In the genomic region with DNA sequence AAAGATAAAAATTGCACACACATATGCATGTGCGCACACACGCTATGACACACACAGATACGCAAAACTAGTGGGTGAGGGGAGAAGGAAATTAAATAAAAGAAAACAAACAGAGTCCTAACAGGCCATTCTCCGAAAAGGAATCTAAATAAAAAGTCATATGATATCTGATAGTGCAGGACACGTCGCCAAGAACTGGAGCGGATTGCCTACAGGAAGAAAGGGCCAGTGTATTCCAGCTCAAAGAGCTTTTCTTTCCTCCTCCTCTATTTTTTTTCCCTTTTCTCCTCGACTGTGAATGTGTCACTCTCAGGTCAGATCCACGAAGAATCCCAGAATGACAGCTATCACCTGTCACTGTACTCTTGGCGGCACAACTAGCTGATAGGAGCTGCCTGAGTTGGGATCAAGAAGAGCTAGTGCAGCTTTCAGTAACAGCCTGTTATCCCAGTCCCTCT, we compare ENCODE assay signal across 9 cellular contexts.
A peak's percentile ranks its signal among the peaks of the same experiment; 100 is the strongest.
DNase-seq lines count a peak whose midpoint lies in the region; ATAC-seq and TF ChIP-seq lines count a peak whose summit lies in the region.
"Had no signal": no experiment of that assay in that cellular context is flagged by ENCODE, and none has a peak within 500 bp of the region (broad histone marks: within the 10 kb centered on the region; RNA-seq: fewer than 3 reads in every experiment).

No MANE protein-coding gene starts in this region.

- no peak overlapping the region for H3K27ac ChIP-seq in osteoblast (ENCODE audit: low read depth, low read length)
- H3K27ac ChIP-seq in CD4-positive, alpha-beta memory T cell (ENCODE audit: low read depth, low read length), result no peak overlapping the region

- TF ChIP-seq CTCF in fibroblast of pulmonary artery (IDR thresholded peaks at IDR 0.05; ENCODE audit: low read length, missing control alignments) (no peak), osteoblast (IDR thresholded peaks at IDR 0.05; ENCODE audit: extremely low read depth, low read depth, low read length) (no peak)

- peaks cover 14% of the 10 kb centered on the region for H4K20me1 ChIP-seq in osteoblast (ENCODE audit: insufficient read depth, low read length)

- no peaks in the 10 kb centered on the region for H3K27me3 Mint-ChIP-seq in CD4-positive, alpha-beta memory T cell
- H3K27me3 Mint-ChIP-seq: activated T-cell treated with anti-CD3 and anti-CD28 coated beads, Interleukin-2, amount 50 U/mL, for 24 hours had no signal

- peaks cover 0 to 2% (median 0%) of the 10 kb centered on the region in 8 donors for H3K9me3 Mint-ChIP-seq in CD4-positive, alpha-beta memory T cell
- H3K9me3 Mint-ChIP-seq: activated T-cell treated with anti-CD3 and anti-CD28 coated beads, Interleukin-2, amount 50 U/mL, for 24 hours had no signal

- H3K4me3 ChIP-seq in fibroblast of pulmonary artery (replicated peaks; ENCODE audit: low read depth, low read length) (peak overlapping the region; percentile 6), osteoblast (ENCODE audit: insufficient read depth, low read length) (peak overlapping the region; percentile 27)
- no peak overlapping the region for H3K4me3 ChIP-seq in CD4-positive, alpha-beta memory T cell (ENCODE audit: low read length in 2 of 2)

- H3K36me3 Mint-ChIP-seq in CD4-positive, alpha-beta memory T cell, result no peaks in the 10 kb centered on the region

- no peaks in the 10 kb centered on the region for H3K27me3 ChIP-seq in osteoblast (ENCODE audit: insufficient read depth, low read length)
- H3K27me3 ChIP-seq in CD4-positive, alpha-beta memory T cell (ENCODE audit: insufficient read depth, low read length), result no peaks in the 10 kb centered on the region

- H3K4me1 Mint-ChIP-seq in CD4-positive, alpha-beta memory T cell, result peaks cover 5 to 10% (median 7%) of the 10 kb centered on the region in 4 donors

- H3K4me2 ChIP-seq in osteoblast (ENCODE audit: insufficient read depth, low read length), result peak overlapping the region; percentile 42

- intact Hi-C loops in CD4-positive, alpha-beta memory T cell (cut with micrococcal nuclease), result no loop called here

- DNase-seq in COLO829 (ENCODE audit: low spot score) (peak; percentile 79), NCI-H345 (lab: John Stamatoyannopoulos, UW) (peak; percentile 23), fibroblast of pulmonary artery (ENCODE audit: low read depth) (peak; percentile 39), osteoblast (ENCODE audit: insufficient read length, low spot score, missing footprints) (no peak), activated gamma-delta T cell (lab: John Stamatoyannopoulos, UW) (no peak)
- DNase-seq in CD4-positive, alpha-beta memory T cell, result no peak
- DNase-seq: activated T-cell treated with anti-CD3 and anti-CD28 coated beads, Interleukin-2, amount 50 U/mL, for 24 hours had no signal

- no peaks in the 10 kb centered on the region for H3K9me3 ChIP-seq in osteoblast (ENCODE audit: low read depth, low read length)
- H3K9me3 ChIP-seq in CD4-positive, alpha-beta memory T cell (ENCODE audit: control insufficient read depth in 1 of 2, low read length in 2 of 2), result no peaks in the 10 kb centered on the region

- H2AFZ ChIP-seq in osteoblast (ENCODE audit: low read length), result no peak overlapping the region

- ATAC-seq in HG03095 (IDR thresholded peaks at IDR 0.05; ENCODE audit: unreplicated experiment), result no peak
- no peak for ATAC-seq in HG02588 (IDR thresholded peaks at IDR 0.05; ENCODE audit: unreplicated experiment)

- POLR2A ChIA-PET in CD4-positive, alpha-beta memory T cell (lab: Charles Lee; ENCODE audit: partially characterized antibody), result no interaction called here

- H3K27ac Mint-ChIP-seq in CD4-positive, alpha-beta memory T cell, result no peak overlapping the region
- H3K27ac Mint-ChIP-seq: activated T-cell treated with anti-CD3 and anti-CD28 coated beads, Interleukin-2, amount 50 U/mL, for 24 hours had no signal

- peaks cover 6% of the 10 kb centered on the region for H3K79me2 ChIP-seq in osteoblast (ENCODE audit: insufficient read depth, low read length)

- H3K36me3 ChIP-seq in osteoblast (ENCODE audit: insufficient read depth, low read length), result no peaks in the 10 kb centered on the region
- no peaks in the 10 kb centered on the region for H3K36me3 ChIP-seq in CD4-positive, alpha-beta memory T cell (ENCODE audit: insufficient read depth, low read length)

- CTCF ChIA-PET in CD4-positive, alpha-beta memory T cell (lab: Charles Lee; ENCODE audit: partially characterized antibody), result interaction anchor here (0.9 kb wide), 1 partner anchor 32 kb away, joined by 3 read pairs; no protein-coding TSS in a partner anchor

- peaks cover 6% of the 10 kb centered on the region for H3K4me1 ChIP-seq in osteoblast (ENCODE audit: insufficient read depth, low read length)
- peaks cover 12% of the 10 kb centered on the region for H3K4me1 ChIP-seq in CD4-positive, alpha-beta memory T cell (ENCODE audit: insufficient read depth, low read length)

- no peak overlapping the region for H3K4me3 Mint-ChIP-seq in CD4-positive, alpha-beta memory T cell
- H3K4me3 Mint-ChIP-seq: activated T-cell treated with anti-CD3 and anti-CD28 coated beads, Interleukin-2, amount 50 U/mL, for 24 hours had no signal

Comparison
In these comparisons a context has a peak if more than half of its experiments do, and no peak if none do; other contexts are left out.
1. DNase-seq: peak in COLO829 (single experiment), NCI-H345 (single experiment) and fibroblast of pulmonary artery (single experiment); none in osteoblast (single experiment), activated gamma-delta T cell (single experiment) and CD4-positive, alpha-beta memory T cell (0 of 5).
2. H3K4me3 ChIP-seq: peak in fibroblast of pulmonary artery (single experiment) and osteoblast (single experiment); none in CD4-positive, alpha-beta memory T cell (0 of 2).